In genomic region chr20:10711903-10712373, GRCh38 we compare ENCODE assay signal across 1 cellular context.
TF ChIP-seq lines count a peak whose summit lies in the region.

No MANE protein-coding gene starts in this region.

TF ChIP-seq in HepG2, 621 proteins besides CTCF, POLR2A, EP300 and RAD21 (continued from another document and continues in another):
- TF ChIP-seq TFDP1 (CRISPR knock-in tag; IDR thresholded peaks at IDR 0.05; ENCODE audit: borderline replicate concordance), result no peak
- no peak; the same call in none of the 2 replicates for TF ChIP-seq MAX (IDR thresholded peaks at IDR 0.05)
- TF ChIP-seq ZBTB49 (CRISPR knock-in tag; IDR thresholded peaks at IDR 0.05; ENCODE audit: borderline replicate concordance), result peak; percentile 77; the same call in 1 of the 2 replicates
- no peak for TF ChIP-seq PRMT3 (CRISPR knock-in tag; IDR thresholded peaks at IDR 0.05; ENCODE audit: borderline replicate concordance, low read depth)
- no peak for TF ChIP-seq ZNF710 (CRISPR knock-in tag; IDR thresholded peaks at IDR 0.05; ENCODE audit: borderline replicate concordance)
- TF ChIP-seq REPIN1 (CRISPR knock-in tag; IDR thresholded peaks at IDR 0.05; ENCODE audit: borderline replicate concordance, low read depth), result no peak
- no peak for TF ChIP-seq PPARG (CRISPR knock-in tag; conservative IDR thresholded peaks at IDR 0.05)
- no peak; the same call in 1 of the 2 replicates for TF ChIP-seq CEBPG (CRISPR knock-in tag; IDR thresholded peaks at IDR 0.05)
- no peak for TF ChIP-seq CBX2 (IDR thresholded peaks at IDR 0.05; ENCODE audit: low read depth, low read length)
- TF ChIP-seq CBX2 (CRISPR knock-in tag; IDR thresholded peaks at IDR 0.05; ENCODE audit: low read depth), result no peak
- TF ChIP-seq ZNF567 (CRISPR knock-in tag; IDR thresholded peaks at IDR 0.05; ENCODE audit: borderline replicate concordance), result no peak
- no peak for TF ChIP-seq ZNF367 (CRISPR knock-in tag; IDR thresholded peaks at IDR 0.05; ENCODE audit: borderline replicate concordance)
- TF ChIP-seq ZNF556 (CRISPR knock-in tag; IDR thresholded peaks at IDR 0.05; ENCODE audit: borderline replicate concordance), result no peak
- TF ChIP-seq ZBTB44 (CRISPR knock-in tag; IDR thresholded peaks at IDR 0.05), result no peak
- TF ChIP-seq KAT8 (CRISPR knock-in tag; IDR thresholded peaks at IDR 0.05), result no peak
- TF ChIP-seq ZNF430 (CRISPR knock-in tag; IDR thresholded peaks at IDR 0.05), result no peak
- no peak for TF ChIP-seq ZNF510 (CRISPR knock-in tag; IDR thresholded peaks at IDR 0.05; ENCODE audit: low read depth)
- no peak; the same call in 1 of the 2 replicates for TF ChIP-seq ZNF124 (CRISPR knock-in tag; IDR thresholded peaks at IDR 0.05)
- TF ChIP-seq ZNF768 (CRISPR knock-in tag; IDR thresholded peaks at IDR 0.05), result no peak
- 0 out of 2 replicates have a peak, but pooled peaks have one; percentile 15 for TF ChIP-seq FOSL2 (CRISPR knock-in tag; IDR thresholded peaks at IDR 0.05)
- TF ChIP-seq AHR (CRISPR knock-in tag; IDR thresholded peaks at IDR 0.05), result no peak
- no peak for TF ChIP-seq BCLAF1 (IDR thresholded peaks at IDR 0.05)
- TF ChIP-seq KDM5A (IDR thresholded peaks at IDR 0.05; ENCODE audit: borderline replicate concordance, low read length), result no peak
- no peak for TF ChIP-seq ZFP62 (CRISPR knock-in tag; IDR thresholded peaks at IDR 0.05)
- no peak for TF ChIP-seq POLR2G (IDR thresholded peaks at IDR 0.05; ENCODE audit: low read depth, low read length)
- TF ChIP-seq ELK4 (CRISPR knock-in tag; IDR thresholded peaks at IDR 0.05; ENCODE audit: borderline replicate concordance), result no peak
- TF ChIP-seq GFI1 (CRISPR knock-in tag; IDR thresholded peaks at IDR 0.05; ENCODE audit: borderline replicate concordance), result peak; percentile 78
- TF ChIP-seq MED13 (CRISPR knock-in tag; IDR thresholded peaks at IDR 0.05), result no peak
- TF ChIP-seq CHD4 (IDR thresholded peaks at IDR 0.05; ENCODE audit: borderline replicate concordance, low read length), result no peak
- TF ChIP-seq ZNF776 (CRISPR knock-in tag; IDR thresholded peaks at IDR 0.05), result no peak
- TF ChIP-seq KDM3A (CRISPR knock-in tag; IDR thresholded peaks at IDR 0.05; ENCODE audit: low read depth), result no peak
- TF ChIP-seq SRY (CRISPR knock-in tag; IDR thresholded peaks at IDR 0.05), result no peak
- TF ChIP-seq PRDM15 (CRISPR knock-in tag; IDR thresholded peaks at IDR 0.05), result no peak
- no peak for TF ChIP-seq ZNF30 (CRISPR knock-in tag; IDR thresholded peaks at IDR 0.05)
- TF ChIP-seq ZBTB21 (CRISPR knock-in tag; IDR thresholded peaks at IDR 0.05), result no peak
- TF ChIP-seq SRSF1 (optimal IDR thresholded peaks at IDR 0.05; ENCODE audit: low read depth, low read length), result no peak
- no peak for TF ChIP-seq TFE3 (CRISPR knock-in tag; IDR thresholded peaks at IDR 0.05)
- TF ChIP-seq JUN (CRISPR knock-in tag; IDR thresholded peaks at IDR 0.05), result no peak
- TF ChIP-seq NR0B2 (CRISPR knock-in tag; IDR thresholded peaks at IDR 0.05), result no peak
- TF ChIP-seq ZNF460 (CRISPR knock-in tag; IDR thresholded peaks at IDR 0.05; ENCODE audit: borderline replicate concordance), result no peak
- TF ChIP-seq ZC3H13 (CRISPR knock-in tag; IDR thresholded peaks at IDR 0.05), result no peak
- TF ChIP-seq CCDC6 (CRISPR knock-in tag; IDR thresholded peaks at IDR 0.05), result no peak
- no peak for TF ChIP-seq KDM4B (CRISPR knock-in tag; IDR thresholded peaks at IDR 0.05)
- TF ChIP-seq ESRRA (CRISPR knock-in tag; IDR thresholded peaks at IDR 0.05; ENCODE audit: low read depth), result no peak
- TF ChIP-seq ZBTB7B (CRISPR knock-in tag; IDR thresholded peaks at IDR 0.05), result no peak
- TF ChIP-seq ZNF781 (CRISPR knock-in tag; IDR thresholded peaks at IDR 0.05; ENCODE audit: borderline replicate concordance, not compliant biosample characterization), result no peak
- no peak for TF ChIP-seq CHCHD3 (CRISPR knock-in tag; IDR thresholded peaks at IDR 0.05)
- TF ChIP-seq KLF12 (CRISPR knock-in tag; IDR thresholded peaks at IDR 0.05; ENCODE audit: borderline replicate concordance), result no peak
- TF ChIP-seq HDAC6 (IDR thresholded peaks at IDR 0.05; ENCODE audit: low read depth, low read length), result no peak
- no peak for TF ChIP-seq CHD2 (IDR thresholded peaks at IDR 0.05; ENCODE audit: low read depth, low read length)
- TF ChIP-seq LCORL (IDR thresholded peaks at IDR 0.05), result no peak
- TF ChIP-seq LCORL (CRISPR knock-in tag; IDR thresholded peaks at IDR 0.05), result no peak
- peak; percentile 55 for TF ChIP-seq SAP130 (CRISPR knock-in tag; IDR thresholded peaks at IDR 0.05; ENCODE audit: low read depth)
- no peak for TF ChIP-seq PHF21A (CRISPR knock-in tag; IDR thresholded peaks at IDR 0.05)
- TF ChIP-seq NFYC (CRISPR knock-in tag; IDR thresholded peaks at IDR 0.05), result no peak
